Comparison of ENCODE assay signal across 8 cellular contexts in the genomic region with DNA sequence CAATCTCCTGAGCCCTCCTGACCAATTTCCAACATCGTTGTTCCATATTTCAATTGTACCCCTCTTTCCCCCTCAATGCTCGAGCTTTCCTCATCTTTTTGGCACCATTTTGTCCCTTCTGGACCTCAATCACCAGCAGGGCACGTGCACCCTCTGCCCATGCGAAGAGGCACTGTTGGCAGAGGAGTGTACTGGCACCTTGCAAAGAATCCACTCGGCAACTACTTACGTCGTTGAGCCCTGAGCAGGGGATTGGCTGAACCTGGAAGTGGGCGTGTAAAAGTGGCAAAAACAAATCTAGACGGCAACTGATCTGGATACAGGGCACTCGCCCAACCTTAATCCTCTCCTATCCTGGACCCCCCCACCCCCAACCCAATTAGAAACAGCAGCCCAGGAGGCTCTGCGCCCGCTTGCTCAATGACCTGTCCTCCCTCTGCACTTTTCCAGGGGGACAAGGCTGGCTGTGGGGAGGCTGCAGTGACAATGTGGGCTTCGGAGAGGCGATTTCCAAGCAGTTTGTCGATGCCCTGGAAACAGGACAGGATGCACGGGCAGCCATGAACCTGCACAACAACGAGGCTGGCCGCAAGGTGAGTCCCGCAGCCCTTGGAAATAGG. TPM values are rescaled to one million over a fixed set of nuclear protein-coding genes. Genes with fewer than 3 reads are reported as not detected.
DNase-seq lines count a peak whose midpoint lies in the region; ATAC-seq and TF ChIP-seq lines count a peak whose summit lies in the region.

No MANE protein-coding gene starts in this region.

- H2AFZ ChIP-seq in DND-41 (ENCODE audit: low read depth, low read length): peak overlapping the region; percentile 75
- H2AFZ ChIP-seq in GM23248: peak overlapping the region; percentile 40

- WGBS in GM23248 (ENCODE audit: low coverage in 1 of 2, low lambda C conversion rate in 2 of 2, missing lambda C conversion rate in 2 of 2), 2 experiments: 5 to 6% methylated on average over 17 to 19 of the region's 19 CpGs

- H3K4me2 ChIP-seq in DND-41 (ENCODE audit: insufficient read depth, low read length) (peak overlapping the region; percentile 95), GM23248 (ENCODE audit: unreplicated experiment) (peak overlapping the region; percentile 87)

- H3K27me3 ChIP-seq in DND-41 (ENCODE audit: insufficient read depth, low read length, poor library complexity) (no peaks in the 10 kb centered on the region), GM23248 (replicated peaks; ENCODE audit: insufficient read depth) (peaks cover 53% of the 10 kb centered on the region)

- DNase-seq in DND-41 (peak; percentile 93), GM23248 (peak; percentile 86), Kasumi-1 (lab: John Stamatoyannopoulos, UW) (peak; percentile 95 to 96), RPMI7951 (ENCODE audit: low read depth) (peak; percentile 73), fibroblast of villous mesenchyme (ENCODE audit: low read depth) (peak; percentile 85), nephron progenitor cell (peak; percentile 87)
- peak; percentile 88 for DNase-seq in activated T-helper 2 cell treated with anti-CD3 and anti-CD28 coated beads, Interferon-gamma antibody, Interleukin-2, Interleukin-4, amounts not matched to agents 10 μg/mL and 5 μg/mL and 100 μg/mL, durations not matched to agents 14 hours and 24 hours and 36 hours (ENCODE audit: low spot score)
- peak; percentile 82 for DNase-seq in stimulated activated naive CD4-positive, alpha-beta T cell treated with Interleukin-2 at 50 U/mL for 16 hours (lab: John Stamatoyannopoulos, UW)

- peak; percentile 32 for TF ChIP-seq CTCF in DND-41 (IDR thresholded peaks at IDR 0.05; ENCODE audit: borderline replicate concordance, extremely low read depth, low read length, poor library complexity, severe bottlenecking)
- TF ChIP-seq CTCF in fibroblast of villous mesenchyme (IDR thresholded peaks at IDR 0.05; ENCODE audit: insufficient read depth, low read depth, low read length): no peak
- no peak for TF ChIP-seq CTCF in nephron progenitor cell (IDR thresholded peaks at IDR 0.05)

- intact Hi-C loops in activated T-helper 2 cell treated with anti-CD3 and anti-CD28 coated beads, Interferon-gamma antibody, Interleukin-2, Interleukin-4, amounts not matched to agents 10 μg/mL and 5 μg/mL and 100 μg/mL, durations not matched to agents 14 hours and 24 hours and 36 hours (cut with micrococcal nuclease): loop anchor here (1.0 to 2.0 kb wide), 3 partner anchors 17 to 37 kb away; no protein-coding TSS in a partner anchor

- H3K9ac ChIP-seq in DND-41 (ENCODE audit: low read depth, low read length): peak overlapping the region; percentile 52
- no peak overlapping the region for H3K9ac ChIP-seq in GM23248

- H3K9me3 ChIP-seq in DND-41 (ENCODE audit: insufficient read depth, low read length, severe bottlenecking) (no peaks in the 10 kb centered on the region), GM23248 (ENCODE audit: low read depth) (no peaks in the 10 kb centered on the region)

- peaks cover 9% of the 10 kb centered on the region for H3K27me3 Mint-ChIP-seq in activated T-helper 2 cell treated with anti-CD3 and anti-CD28 coated beads, Interferon-gamma antibody, Interleukin-2, Interleukin-4, amounts not matched to agents 10 μg/mL and 5 μg/mL and 100 μg/mL, durations not matched to agents 14 hours and 24 hours and 36 hours (ENCODE audit: low read depth)
- H3K27me3 Mint-ChIP-seq in nephron progenitor cell (ENCODE audit: low read depth, poor library complexity): peaks cover 62% of the 10 kb centered on the region

- no peaks in the 10 kb centered on the region for H3K9me2 ChIP-seq in GM23248 (ENCODE audit: insufficient read depth)

- H3K9me3 Mint-ChIP-seq in activated T-helper 2 cell treated with anti-CD3 and anti-CD28 coated beads, Interferon-gamma antibody, Interleukin-2, Interleukin-4, amounts not matched to agents 10 μg/mL and 5 μg/mL and 100 μg/mL, durations not matched to agents 14 hours and 24 hours and 36 hours: no peaks in the 10 kb centered on the region
- no peaks in the 10 kb centered on the region for H3K9me3 Mint-ChIP-seq in nephron progenitor cell

- H3K4me1 Mint-ChIP-seq in activated T-helper 2 cell treated with anti-CD3 and anti-CD28 coated beads, Interferon-gamma antibody, Interleukin-2, Interleukin-4, amounts not matched to agents 10 μg/mL and 5 μg/mL and 100 μg/mL, durations not matched to agents 14 hours and 24 hours and 36 hours (ENCODE audit: low read depth): peaks cover 26% of the 10 kb centered on the region
- H3K4me1 Mint-ChIP-seq in nephron progenitor cell: peaks cover 64% of the 10 kb centered on the region

- H3K79me2 ChIP-seq in DND-41 (ENCODE audit: insufficient read depth, low read length): no peaks in the 10 kb centered on the region
- no peaks in the 10 kb centered on the region for H3K79me2 ChIP-seq in GM23248 (ENCODE audit: insufficient read depth)

- H3K27ac Mint-ChIP-seq in activated T-helper 2 cell treated with anti-CD3 and anti-CD28 coated beads, Interferon-gamma antibody, Interleukin-2, Interleukin-4, amounts not matched to agents 10 μg/mL and 5 μg/mL and 100 μg/mL, durations not matched to agents 14 hours and 24 hours and 36 hours: no peak overlapping the region
- no peak overlapping the region for H3K27ac Mint-ChIP-seq in nephron progenitor cell

- peak overlapping the region; percentile 78 for H3K4me3 Mint-ChIP-seq in activated T-helper 2 cell treated with anti-CD3 and anti-CD28 coated beads, Interferon-gamma antibody, Interleukin-2, Interleukin-4, amounts not matched to agents 10 μg/mL and 5 μg/mL and 100 μg/mL, durations not matched to agents 14 hours and 24 hours and 36 hours (ENCODE audit: low read depth)
- H3K4me3 Mint-ChIP-seq in nephron progenitor cell: peak overlapping the region; percentile 80

- no peaks in the 10 kb centered on the region for H3F3A ChIP-seq in GM23248 (ENCODE audit: insufficient read depth)

- peak overlapping the region; percentile 18 to 66; a peak in 3 of 4 replicates for H3K4me3 ChIP-seq in DND-41 (ENCODE audit: low read depth in 1 of 2, low read length in 2 of 2)
- peak overlapping the region; percentile 66 for H3K4me3 ChIP-seq in GM23248
- peak overlapping the region; percentile 62 for H3K4me3 ChIP-seq in fibroblast of villous mesenchyme (ENCODE audit: low read depth, low read length)

- H4K20me1 ChIP-seq in DND-41 (ENCODE audit: insufficient read depth, low read length): no peaks in the 10 kb centered on the region
- H4K20me1 ChIP-seq in GM23248 (ENCODE audit: insufficient read depth): no peaks in the 10 kb centered on the region

- H3K27ac ChIP-seq in DND-41 (ENCODE audit: low read length): peak overlapping the region; percentile 5; the same call in 1 of the 2 replicates
- H3K27ac ChIP-seq in GM23248: no peak overlapping the region

- H3K36me3 Mint-ChIP-seq in activated T-helper 2 cell treated with anti-CD3 and anti-CD28 coated beads, Interferon-gamma antibody, Interleukin-2, Interleukin-4, amounts not matched to agents 10 μg/mL and 5 μg/mL and 100 μg/mL, durations not matched to agents 14 hours and 24 hours and 36 hours (ENCODE audit: low read depth): peaks cover 33% of the 10 kb centered on the region
- peaks cover under 1% of the 10 kb centered on the region for H3K36me3 Mint-ChIP-seq in nephron progenitor cell (ENCODE audit: low read depth)

- H3K36me3 ChIP-seq in DND-41 (ENCODE audit: insufficient read depth, low read length) (peaks cover 20% of the 10 kb centered on the region; the same call in 1 of the 2 replicates), GM23248 (ENCODE audit: low read depth) (no peaks in the 10 kb centered on the region)

- peak; percentile 93 for ATAC-seq in DND-41 (ENCODE audit: insufficient read depth, low read depth)

- in situ Hi-C loops in GM23248 (cut with MboI): no loop called here

- H3K4me1 ChIP-seq in DND-41 (ENCODE audit: insufficient read depth, low read length): peaks cover 27% of the 10 kb centered on the region
- peaks cover 6% of the 10 kb centered on the region; the same call in 1 of the 2 replicates for H3K4me1 ChIP-seq in GM23248 (ENCODE audit: insufficient read depth)

RNA-seq across cellular contexts. Expression of gene WNT8B, which starts 18.8 kb away (rescaled TPM):
- total RNA-seq in GM23248 (2014; rRNA removed; shearing (Covaris generic)): not detected in 2 replicates
- polyA plus RNA-seq in GM23248 (2016; fragmentation: Nextera tagmentation; extraction: Ambion mirVana): not detected in 2 replicates
- total RNA-seq in RPMI7951 (2014; rRNA removed; shearing (Covaris generic)): not detected in 2 replicates
- total RNA-seq in activated T-helper 2 cell treated with anti-CD3 and anti-CD28 coated beads, Interferon-gamma antibody, Interleukin-2, Interleukin-4, amounts not matched to agents 10 μg/mL and 5 μg/mL and 100 μg/mL, durations not matched to agents 14 hours and 24 hours and 36 hours: 0.14 and 0.21 TPM in 2 replicates
- not detected in 2 replicates for total RNA-seq in fibroblast of villous mesenchyme

RNA-seq across cellular contexts. Expression of gene SEC31B, which starts 38.1 kb away (rescaled TPM):
- total RNA-seq in GM23248 (2014; rRNA removed; shearing (Covaris generic)): 2.5 and 2.7 TPM in 2 replicates
- 2.2 and 4.5 TPM in 2 replicates for polyA plus RNA-seq in GM23248 (2016; fragmentation: Nextera tagmentation; extraction: Ambion mirVana)
- 0.10 and 0.24 TPM in 2 replicates for total RNA-seq in RPMI7951 (2014; rRNA removed; shearing (Covaris generic))
- total RNA-seq in activated T-helper 2 cell treated with anti-CD3 and anti-CD28 coated beads, Interferon-gamma antibody, Interleukin-2, Interleukin-4, amounts not matched to agents 10 μg/mL and 5 μg/mL and 100 μg/mL, durations not matched to agents 14 hours and 24 hours and 36 hours: 57.4 and 60.6 TPM in 2 replicates
- total RNA-seq in fibroblast of villous mesenchyme: 2.6 and 3.9 TPM in 2 replicates

RNA-seq across cellular contexts. Expression of gene NDUFB8, which starts 48.1 kb away (rescaled TPM):
- total RNA-seq in GM23248 (2014; rRNA removed; shearing (Covaris generic)): 123 and 124 TPM in 2 replicates
- polyA plus RNA-seq in GM23248 (2016; fragmentation: Nextera tagmentation; extraction: Ambion mirVana): 294 and 324 TPM in 2 replicates
- total RNA-seq in RPMI7951 (2014; rRNA removed; shearing (Covaris generic)): 189 and 282 TPM in 2 replicates
- 278 and 283 TPM in 2 replicates for total RNA-seq in activated T-helper 2 cell treated with anti-CD3 and anti-CD28 coated beads, Interferon-gamma antibody, Interleukin-2, Interleukin-4, amounts not matched to agents 10 μg/mL and 5 μg/mL and 100 μg/mL, durations not matched to agents 14 hours and 24 hours and 36 hours
- total RNA-seq in fibroblast of villous mesenchyme: 109 and 162 TPM in 2 replicates

RNA-seq across cellular contexts. Expression of gene HIF1AN, which starts 54.2 kb away (rescaled TPM):
- total RNA-seq in GM23248 (2014; rRNA removed; shearing (Covaris generic)): 5.4 and 9.8 TPM in 2 replicates
- polyA plus RNA-seq in GM23248 (2016; fragmentation: Nextera tagmentation; extraction: Ambion mirVana): 35.2 and 36.7 TPM in 2 replicates
- total RNA-seq in RPMI7951 (2014; rRNA removed; shearing (Covaris generic)): 4.1 and 5.0 TPM in 2 replicates
- 46.7 and 47.9 TPM in 2 replicates for total RNA-seq in activated T-helper 2 cell treated with anti-CD3 and anti-CD28 coated beads, Interferon-gamma antibody, Interleukin-2, Interleukin-4, amounts not matched to agents 10 μg/mL and 5 μg/mL and 100 μg/mL, durations not matched to agents 14 hours and 24 hours and 36 hours
- 13.9 and 14.2 TPM in 2 replicates for total RNA-seq in fibroblast of villous mesenchyme

Comparison
In these comparisons a context has a peak if more than half of its experiments do, and no peak if none do; other contexts are left out.
1. RNA of gene SEC31B, which starts 38.1 kb away (total RNA-seq): 57.4 to 60.6 TPM in activated T-helper 2 cell treated with anti-CD3 and anti-CD28 coated beads, Interferon-gamma antibody, Interleukin-2, Interleukin-4, amounts not matched to agents 10 μg/mL and 5 μg/mL and 100 μg/mL, durations not matched to agents 14 hours and 24 hours and 36 hours; 2.6 to 3.9 TPM in fibroblast of villous mesenchyme, 2.5 to 2.7 TPM in GM23248 and 0.10 to 0.24 TPM in RPMI7951; every median in the first group is over 10 times any median in the second.
2. Peak in every context shown above with its lines, with median percentiles within 50 percentile points of each other: DNase-seq and H3K4me3 ChIP-seq.